In genomic region chr5:93611900-93612898, GRCh38 we compare ENCODE assay signal across 9 cellular contexts. TPM values are rescaled to one million over a fixed set of nuclear protein-coding genes. Genes with fewer than 3 reads are reported as not detected.
DNase-seq lines count a peak whose midpoint lies in the region; ATAC-seq and TF ChIP-seq lines count a peak whose summit lies in the region.
"Had no signal": no experiment of that assay in that cellular context is flagged by ENCODE, and none has a peak within 500 bp of the region (broad histone marks: within the 10 kb centered on the region; RNA-seq: fewer than 3 reads in every experiment).

No MANE protein-coding gene starts in this region.

- intact Hi-C loops in transverse colon (cut with DNase I; ENCODE audit: low total_unique reads): no loop called here

- H3K36me3 ChIP-seq in MG63: no peaks in the 10 kb centered on the region
- no peaks in the 10 kb centered on the region for H3K36me3 ChIP-seq in transverse colon

- no peak for TF ChIP-seq POLR2A in transverse colon (IDR thresholded peaks at IDR 0.05)

- no peak for TF ChIP-seq CTCF in neural crest cell (conservative IDR thresholded peaks at IDR 0.05)
- TF ChIP-seq CTCF in transverse colon (IDR thresholded peaks at IDR 0.05): no peak

- peak overlapping the region in 1 of 2 donors; percentile 55 for H3K27ac Mint-ChIP-seq in effector memory CD8-positive, alpha-beta T cell
- H3K27ac Mint-ChIP-seq in neural crest cell (ENCODE audit: unreplicated experiment): peak overlapping the region; percentile 85
- H3K27ac Mint-ChIP-seq: T-helper 1 cell treated with Interleukin-12 subunit alpha and Interleukin-12 subunit beta and Interleukin-4 antibody, amounts not matched to agents 30 μg/mL and 1 μg/mL, for 36 hours had no signal

- H3K27me3 Mint-ChIP-seq in effector memory CD8-positive, alpha-beta T cell: peaks cover 0 to 69% of the 10 kb centered on the region in 2 donors
- peaks cover 77% of the 10 kb centered on the region for H3K27me3 Mint-ChIP-seq in neural crest cell (ENCODE audit: low read depth)

- WGBS in transverse colon (ENCODE audit: low coverage in 1 of 2), 2 donors: 7 to 8% methylated on average over 3 to 42 of the region's 44 CpGs

- H3K9me3 ChIP-seq in MG63 (no peaks in the 10 kb centered on the region), transverse colon (no peaks in the 10 kb centered on the region)

- peaks cover 5% of the 10 kb centered on the region for H3K36me3 Mint-ChIP-seq in effector memory CD8-positive, alpha-beta T cell (ENCODE audit: insufficient read depth)
- H3K36me3 Mint-ChIP-seq in neural crest cell (ENCODE audit: low read depth): no peaks in the 10 kb centered on the region

- peak overlapping the region in 1 of 2 donors; percentile 10 for H3K4me3 Mint-ChIP-seq in effector memory CD8-positive, alpha-beta T cell
- peak overlapping the region; percentile 87 for H3K4me3 Mint-ChIP-seq in neural crest cell
- H3K4me3 Mint-ChIP-seq: T-helper 1 cell treated with Interleukin-12 subunit alpha and Interleukin-12 subunit beta and Interleukin-4 antibody, amounts not matched to agents 30 μg/mL and 1 μg/mL, for 36 hours had no signal

- H3K27me3 ChIP-seq in MG63 (peaks cover 36% of the 10 kb centered on the region), transverse colon (peaks cover 88% of the 10 kb centered on the region)

- DNase-seq in ELR (ENCODE audit: low read depth) (peak; percentile 40), MG63 (peak; percentile 64), neural crest cell (ENCODE audit: low read depth, low spot score) (no peak), transverse colon (no peak)
- DNase-seq in effector memory CD8-positive, alpha-beta T cell: no peak

- peaks cover 0 to 18% of the 10 kb centered on the region in 2 donors for H3K4me1 Mint-ChIP-seq in effector memory CD8-positive, alpha-beta T cell (ENCODE audit: low read depth in 2 of 2)
- peaks cover 93% of the 10 kb centered on the region for H3K4me1 Mint-ChIP-seq in neural crest cell

- H3K9me3 Mint-ChIP-seq in effector memory CD8-positive, alpha-beta T cell: no peaks in the 10 kb centered on the region
- H3K9me3 Mint-ChIP-seq in neural crest cell: no peaks in the 10 kb centered on the region
- H3K9me3 Mint-ChIP-seq: T-helper 1 cell treated with Interleukin-12 subunit alpha and Interleukin-12 subunit beta and Interleukin-4 antibody, amounts not matched to agents 30 μg/mL and 1 μg/mL, for 36 hours had no signal

- peak; percentile 31 for ATAC-seq in effector memory CD8-positive, alpha-beta T cell (replicated peaks)
- ATAC-seq in HG02852 (IDR thresholded peaks at IDR 0.05; ENCODE audit: unreplicated experiment): no peak
- ATAC-seq in HG03135 (IDR thresholded peaks at IDR 0.05; ENCODE audit: unreplicated experiment): no peak
- no peak for ATAC-seq in GM18498 (IDR thresholded peaks at IDR 0.05; ENCODE audit: unreplicated experiment)

- in situ Hi-C loops in transverse colon (cut with MboI; ENCODE audit: low pct_ligation_motif_present in 1 of 4, low pct_unique_long_range_greater_than_20kb in 1 of 4, low sequenced_read_pairs in 3 of 4): loop anchor here in 3 of 4 donors (10.0 to 25.0 kb wide), 2 partner anchors 175 to 183 kb away; no protein-coding TSS in a partner anchor

- H3K4me1 ChIP-seq in transverse colon: peaks cover 0 to 14% (median 7%) of the 10 kb centered on the region in 4 donors

- peak overlapping the region; percentile 14 for H3K4me3 ChIP-seq in MG63
- no peak overlapping the region for H3K4me3 ChIP-seq in transverse colon

- TF ChIP-seq EP300 in transverse colon (IDR thresholded peaks at IDR 0.05; ENCODE audit: low read depth): no peak

- no peak overlapping the region for H3K27ac ChIP-seq in transverse colon

RNA-seq across cellular contexts. Expression of gene NR2F1, which starts 29.2 kb away (rescaled TPM):
- total RNA-seq in MG63 (2014; rRNA removed; shearing (Covaris generic); ENCODE audit: low replicate concordance): 73.0 and 76.3 TPM in 2 replicates
- total RNA-seq in neural crest cell: 411 and 426 TPM in 2 replicates
- 1 to 10 TPM; 1.5 to 6.2 (median 3.2) TPM for total RNA-seq in transverse colon

RNA-seq across cellular contexts. Expression of gene NR2F1-AS1, which starts 31.2 kb away (rescaled TPM):
- total RNA-seq in MG63 (2014; rRNA removed; shearing (Covaris generic); ENCODE audit: low replicate concordance): 8.1 and 15.1 TPM in 2 replicates
- total RNA-seq in neural crest cell (52.4 and 53.1 TPM in 2 replicates), transverse colon (1 to 10 TPM; 1.2 to 3.7 (median 2.2) TPM)

Comparison
In these comparisons a context has a peak if more than half of its experiments do, and no peak if none do; other contexts are left out.
1. DNase-seq: peak in ELR (single experiment) and MG63 (single experiment); none in effector memory CD8-positive, alpha-beta T cell (0 of 3), neural crest cell (single experiment) and transverse colon (single experiment).
2. RNA of gene NR2F1, which starts 29.2 kb away (total RNA-seq): 411 to 426 TPM in neural crest cell and 73.0 to 76.3 TPM in MG63; 1.5 to 6.2 TPM in transverse colon; every median in the first group is over 10 times any median in the second.